In the genomic region with DNA sequence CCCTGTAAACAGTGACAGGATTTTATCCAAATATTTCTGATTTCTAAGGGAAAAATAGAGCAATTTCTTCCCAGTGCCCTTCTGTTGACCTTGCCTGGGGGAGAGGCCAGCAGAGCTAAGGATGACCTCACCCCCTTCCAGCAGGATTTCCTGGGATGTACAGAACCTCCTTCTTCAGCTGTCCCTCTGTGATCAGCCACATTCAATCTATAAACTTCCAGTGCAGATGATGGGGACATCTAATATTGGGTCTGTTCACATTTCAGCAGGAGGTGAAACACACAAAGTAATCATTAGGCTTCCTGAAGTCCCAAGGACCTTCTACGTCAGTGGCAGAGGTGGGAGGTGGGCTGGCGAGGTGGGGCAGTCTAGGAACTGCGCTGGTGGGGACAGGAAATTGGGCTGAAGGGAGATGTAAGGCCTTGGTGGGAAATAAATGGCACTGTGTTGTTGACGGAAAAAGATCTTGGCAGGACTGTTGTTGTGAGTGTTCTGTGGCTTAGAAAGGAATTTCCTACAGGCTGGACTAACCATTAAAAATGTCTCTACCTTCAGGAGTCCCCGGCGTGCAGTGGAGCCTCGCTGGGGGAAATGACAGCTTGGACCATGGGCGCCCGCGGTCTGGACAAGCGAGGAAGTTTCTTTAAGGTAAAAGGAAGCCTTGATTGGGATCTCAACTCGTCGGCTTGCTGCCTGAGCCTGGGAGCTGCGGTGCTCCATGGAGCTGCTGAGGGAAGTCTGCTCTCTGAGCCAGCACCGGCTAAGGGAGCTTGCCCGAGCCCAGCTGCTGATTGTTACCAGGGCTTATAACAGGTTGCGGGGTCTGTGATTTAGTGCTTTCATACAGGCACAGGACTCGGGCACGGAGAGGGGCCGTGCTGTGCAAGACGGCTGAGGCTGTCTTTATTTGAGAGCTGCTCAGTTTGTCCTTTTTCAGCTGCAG, we compare ENCODE assay signal across 7 cellular contexts.
A peak's percentile ranks its signal among the peaks of the same experiment; 100 is the strongest.
DNase-seq lines count a peak whose midpoint lies in the region; ATAC-seq and TF ChIP-seq lines count a peak whose summit lies in the region.

No MANE protein-coding gene starts in this region.

- peaks cover 67% of the 10 kb centered on the region for H3K36me3 Mint-ChIP-seq in dendritic cell treated with granulocyte-macrophage colony-stimulating factor and Interleukin-4, amounts not matched to agents 40 ng/mL and 50 ng/mL, for 4 days (ENCODE audit: low read depth)

- H3K27me3 Mint-ChIP-seq in dendritic cell treated with granulocyte-macrophage colony-stimulating factor and Interleukin-4, amounts not matched to agents 40 ng/mL and 50 ng/mL, for 4 days = peaks cover 8% of the 10 kb centered on the region

- no peak for TF ChIP-seq CTCF in lung (IDR thresholded peaks at IDR 0.05; ENCODE audit: control extremely low read depth, extremely low read depth)
- no peak for TF ChIP-seq CTCF in transverse colon (IDR thresholded peaks at IDR 0.05)
- no peak for TF ChIP-seq CTCF in GM13977 (IDR thresholded peaks at IDR 0.05; ENCODE audit: extremely low read depth, insufficient read depth, missing control alignments)

- no peak for TF ChIP-seq EP300 in transverse colon (IDR thresholded peaks at IDR 0.05; ENCODE audit: low read depth)

- H3K9me3 ChIP-seq in lung (ENCODE audit: control insufficient read depth in 2 of 2, insufficient read depth in 1 of 2, low read length in 1 of 2) (peaks cover 0 to 3% of the 10 kb centered on the region in 2 donors), transverse colon (no peaks in the 10 kb centered on the region)

- in situ Hi-C loops in transverse colon (cut with MboI; ENCODE audit: low pct_ligation_motif_present in 1 of 4, low pct_unique_long_range_greater_than_20kb in 1 of 4, low sequenced_read_pairs in 3 of 4) = loop anchor here in 1 of 4 donors (25.0 kb wide), 1 partner anchor 102 kb away; no protein-coding TSS in a partner anchor
- in situ Hi-C loops in GM13977 (cut with MboI; ENCODE audit: low pct_unique_long_range_greater_than_20kb, low sequenced_read_pairs, unreplicated experiment) = no loop called here

- H3K36me3 ChIP-seq in lung (ENCODE audit: control insufficient read depth in 2 of 2, insufficient read depth in 2 of 2, low read length in 2 of 2) (peaks cover 3 to 5% of the 10 kb centered on the region in 2 donors), transverse colon (peaks cover 0 to 3% (median 0%) of the 10 kb centered on the region in 4 donors)

- DNase-seq in NCI-H1092 treated with DMSO at 0.1 percent for 48 hours (lab: John Stamatoyannopoulos, UW) (peak; percentile 80), lung (ENCODE audit: low spot score) (no peak), transverse colon (peak; percentile 32), GM13977 (ENCODE audit: low spot score) (no peak), NCI-H1105 treated with DMSO at 0.1 percent for 48 hours (lab: John Stamatoyannopoulos, UW) (no peak), T-helper 1 cell (no peak)

- H3K4me1 Mint-ChIP-seq in dendritic cell treated with granulocyte-macrophage colony-stimulating factor and Interleukin-4, amounts not matched to agents 40 ng/mL and 50 ng/mL, for 4 days (ENCODE audit: low read depth) = peaks cover 50% of the 10 kb centered on the region

- intact Hi-C loops in dendritic cell treated with granulocyte-macrophage colony-stimulating factor and Interleukin-4, amounts not matched to agents 40 ng/mL and 50 ng/mL, for 4 days (cut with micrococcal nuclease) = no loop called here
- intact Hi-C loops in transverse colon (cut with DNase I; ENCODE audit: low total_unique reads) = loop anchor here (10.0 kb wide), 2 partner anchors 86 to 94 kb away; no protein-coding TSS in a partner anchor

- 19 to 27% methylated on average over 21 of the region's 21 CpGs for WGBS in lung, 2 donors
- WGBS in transverse colon (ENCODE audit: low coverage in 1 of 2), 2 donors = 11 to 16% methylated on average over 9 to 21 of the region's 21 CpGs

- peak; percentile 35 for TF ChIP-seq POLR2A in transverse colon (IDR thresholded peaks at IDR 0.05)

- no peak for ATAC-seq in lung (ENCODE audit: insufficient read depth, low FRiP score)

- peak overlapping the region; percentile 88 to 92 for H3K27ac ChIP-seq in lung (ENCODE audit: low read depth in 1 of 2, low read length in 1 of 2)
- peak overlapping the region; percentile 86 to 90 (median 88) for H3K27ac ChIP-seq in transverse colon

- H3K4me1 ChIP-seq in lung (ENCODE audit: control insufficient read depth in 2 of 2, insufficient read depth in 2 of 2, low read length in 2 of 2) (peaks cover 12 to 21% of the 10 kb centered on the region in 2 donors), transverse colon (peaks cover 37 to 78% (median 62%) of the 10 kb centered on the region in 4 donors)

- H3K4me3 ChIP-seq in lung = peak overlapping the region; percentile 62
- H3K4me3 ChIP-seq in transverse colon = peak overlapping the region in 3 of 4 donors; percentile 11 to 47 (median 18)

- H3K4me3 Mint-ChIP-seq in dendritic cell treated with granulocyte-macrophage colony-stimulating factor and Interleukin-4, amounts not matched to agents 40 ng/mL and 50 ng/mL, for 4 days = no peak overlapping the region

- no peaks in the 10 kb centered on the region for H3K27me3 ChIP-seq in lung (ENCODE audit: control insufficient read depth, insufficient read depth)
- H3K27me3 ChIP-seq in transverse colon = no peaks in the 10 kb centered on the region

- peak overlapping the region; percentile 74 for H3K27ac Mint-ChIP-seq in dendritic cell treated with granulocyte-macrophage colony-stimulating factor and Interleukin-4, amounts not matched to agents 40 ng/mL and 50 ng/mL, for 4 days

- no peaks in the 10 kb centered on the region for H3K9me3 Mint-ChIP-seq in dendritic cell treated with granulocyte-macrophage colony-stimulating factor and Interleukin-4, amounts not matched to agents 40 ng/mL and 50 ng/mL, for 4 days

Comparison
In these comparisons a context has a peak if more than half of its experiments do, and no peak if none do; other contexts are left out.
1. DNase-seq: peak in NCI-H1092 treated with DMSO at 0.1 percent for 48 hours (single experiment) and transverse colon (single experiment); none in lung (single experiment), GM13977 (single experiment), NCI-H1105 treated with DMSO at 0.1 percent for 48 hours (single experiment) and T-helper 1 cell (0 of 5).